12 cellular contexts compared by ENCODE assay signal in the genomic region with DNA sequence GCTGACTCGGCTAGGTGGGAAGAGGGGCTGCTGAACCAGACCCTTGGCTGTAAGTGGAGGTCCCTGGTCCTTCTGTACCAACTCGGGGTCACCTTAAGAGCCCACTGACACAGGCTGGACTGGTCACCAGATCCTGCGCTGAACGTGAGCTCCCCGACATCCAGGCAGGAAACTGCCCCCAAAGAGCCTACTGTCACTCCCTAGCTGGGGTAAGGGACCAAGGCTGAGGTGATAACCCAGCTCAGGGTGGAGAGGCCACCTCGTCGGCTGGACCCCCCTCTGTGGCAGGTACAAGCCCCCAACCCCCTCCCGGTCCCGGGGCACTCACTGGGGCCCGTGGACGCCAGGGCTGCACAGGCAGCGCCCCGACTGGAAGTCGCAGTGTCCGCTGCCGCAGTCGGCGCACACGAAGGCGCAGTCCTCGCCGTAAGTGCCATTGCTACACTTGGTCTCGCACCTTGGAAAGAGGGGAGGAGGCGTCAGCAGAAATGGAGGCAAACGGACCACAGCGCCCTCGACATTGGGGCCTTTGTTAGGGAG. TPM values are rescaled to one million over a fixed set of nuclear protein-coding genes. Genes with fewer than 3 reads are reported as not detected.
DNase-seq lines count a peak whose midpoint lies in the region; ATAC-seq and TF ChIP-seq lines count a peak whose summit lies in the region.
"Had no signal": no experiment of that assay in that cellular context is flagged by ENCODE, and none has a peak within 500 bp of the region (broad histone marks: within the 10 kb centered on the region; RNA-seq: fewer than 3 reads in every experiment).

No MANE protein-coding gene starts in this region.

- H3K4me1 ChIP-seq in CD8-positive, alpha-beta memory T cell (ENCODE audit: insufficient read depth, low read length) = peaks cover 28% of the 10 kb centered on the region
- H3K4me1 ChIP-seq in KMS-11 (ENCODE audit: low read depth, poor library complexity, severe bottlenecking) (no peaks in the 10 kb centered on the region), neural progenitor cell (no peaks in the 10 kb centered on the region)

- peak in 1 of 5 donors; percentile 53 for DNase-seq in CD8-positive, alpha-beta memory T cell
- no peak for DNase-seq in neural progenitor cell (ENCODE audit: low spot score)
- no peak for DNase-seq in NCI-H526 treated with DMSO at 0.1 percent for 48 hours (lab: John Stamatoyannopoulos, UW)
- DNase-seq in SHP77 (lab: John Stamatoyannopoulos, UW) = no peak
- no peak for DNase-seq in GM19240 (ENCODE audit: insufficient read length, low spot score)
- DNase-seq: activated gamma-delta T cell, midbrain, NCI-H187 treated with DMSO at 0.1 percent for 48 hours had no signal

- peaks cover 22% of the 10 kb centered on the region for H3K27me3 ChIP-seq in CD8-positive, alpha-beta memory T cell (ENCODE audit: insufficient read depth, low read length, poor library complexity, severe bottlenecking)
- peaks cover 1% of the 10 kb centered on the region; the same call in 1 of the 2 replicates for H3K27me3 ChIP-seq in KMS-11 (ENCODE audit: insufficient read depth, low read depth)
- H3K27me3 ChIP-seq in neural progenitor cell = peaks cover 83% of the 10 kb centered on the region

- H3K27ac ChIP-seq in CD8-positive, alpha-beta memory T cell (ENCODE audit: low read depth, low read length) = no peak overlapping the region
- no peak overlapping the region for H3K27ac ChIP-seq in KMS-11
- no peak overlapping the region for H3K27ac ChIP-seq in neural progenitor cell

- TF ChIP-seq CTCF in KMS-11 (conservative IDR thresholded peaks at IDR 0.05; ENCODE audit: low read depth, low read length) (no peak), neural progenitor cell (IDR thresholded peaks at IDR 0.05) (no peak)

- H4K20me1 ChIP-seq in KMS-11 (ENCODE audit: insufficient read depth) (no peaks in the 10 kb centered on the region), neural progenitor cell (ENCODE audit: low read depth) (peaks cover 68% of the 10 kb centered on the region)

- POLR2A ChIA-PET in CD8-positive, alpha-beta memory T cell (lab: Charles Lee) = interaction anchor here (0.6 to 2.4 kb wide), 2 partner anchors 34 to 127 kb away, joined by 3 to 16 read pairs; no protein-coding TSS in a partner anchor

- H3K4me3 ChIP-seq in CD8-positive, alpha-beta memory T cell (ENCODE audit: low read length) = peak overlapping the region; percentile 82
- H3K4me3 ChIP-seq in KMS-11 (IDR thresholded peaks at IDR 0.05; ENCODE audit: insufficient read depth, low read depth, low read length) = no peak overlapping the region
- peak overlapping the region; percentile 42 for H3K4me3 ChIP-seq in neural progenitor cell

- H3K9me3 Mint-ChIP-seq in CD8-positive, alpha-beta memory T cell = no peaks in the 10 kb centered on the region
- no peaks in the 10 kb centered on the region for H3K9me3 Mint-ChIP-seq in dendritic cell treated with granulocyte-macrophage colony-stimulating factor and Interleukin-4, amounts not matched to agents 40 ng/mL and 50 ng/mL, for 4 days
- H3K9me3 Mint-ChIP-seq in neural progenitor cell = peaks cover 2% of the 10 kb centered on the region

- no peak for ATAC-seq in HG02798 (IDR thresholded peaks at IDR 0.05; ENCODE audit: poor library complexity, unreplicated experiment)

- H3K9me3 ChIP-seq in CD8-positive, alpha-beta memory T cell (ENCODE audit: low read length) = no peaks in the 10 kb centered on the region
- H3K9me3 ChIP-seq in neural progenitor cell (ENCODE audit: low read depth) = no peaks in the 10 kb centered on the region
- H3K9me3 ChIP-seq: SK-N-SH had no signal

- H3K9ac ChIP-seq in KMS-11 (no peak overlapping the region), neural progenitor cell (no peak overlapping the region)
- H3K9ac ChIP-seq: SK-N-SH had no signal

- intact Hi-C loops in dendritic cell treated with granulocyte-macrophage colony-stimulating factor and Interleukin-4, amounts not matched to agents 40 ng/mL and 50 ng/mL, for 4 days (cut with micrococcal nuclease) = no loop called here

- no peaks in the 10 kb centered on the region for H3K36me3 ChIP-seq in CD8-positive, alpha-beta memory T cell (ENCODE audit: insufficient read depth, low read length)
- H3K36me3 ChIP-seq in KMS-11 (ENCODE audit: insufficient read depth) = no peaks in the 10 kb centered on the region
- no peaks in the 10 kb centered on the region for H3K36me3 ChIP-seq in neural progenitor cell

- H3K4me1 Mint-ChIP-seq in CD8-positive, alpha-beta memory T cell = peaks cover 11 to 49% (median 14%) of the 10 kb centered on the region in 3 donors
- H3K4me1 Mint-ChIP-seq in dendritic cell treated with granulocyte-macrophage colony-stimulating factor and Interleukin-4, amounts not matched to agents 40 ng/mL and 50 ng/mL, for 4 days (ENCODE audit: low read depth) = peaks cover 34% of the 10 kb centered on the region
- H3K4me1 Mint-ChIP-seq in neural progenitor cell = peaks cover 11% of the 10 kb centered on the region

- H3K79me2 ChIP-seq in KMS-11 (ENCODE audit: insufficient read depth, low read depth) = no peaks in the 10 kb centered on the region
- H3K79me2 ChIP-seq in neural progenitor cell (ENCODE audit: low read depth) = no peaks in the 10 kb centered on the region

- H3K4me2 ChIP-seq in KMS-11 (no peak overlapping the region), neural progenitor cell (peak overlapping the region; percentile 80)
- H3K4me2 ChIP-seq: SK-N-SH had no signal

- peak overlapping the region; percentile 77 to 93 (median 86) for H3K4me3 Mint-ChIP-seq in CD8-positive, alpha-beta memory T cell
- H3K4me3 Mint-ChIP-seq in dendritic cell treated with granulocyte-macrophage colony-stimulating factor and Interleukin-4, amounts not matched to agents 40 ng/mL and 50 ng/mL, for 4 days = peak overlapping the region; percentile 74
- H3K4me3 Mint-ChIP-seq in neural progenitor cell = peak overlapping the region; percentile 72

- peaks cover 17 to 30% of the 10 kb centered on the region in 2 donors for H3K27me3 Mint-ChIP-seq in CD8-positive, alpha-beta memory T cell
- peaks cover 93% of the 10 kb centered on the region for H3K27me3 Mint-ChIP-seq in dendritic cell treated with granulocyte-macrophage colony-stimulating factor and Interleukin-4, amounts not matched to agents 40 ng/mL and 50 ng/mL, for 4 days
- H3K27me3 Mint-ChIP-seq in neural progenitor cell (ENCODE audit: insufficient read depth, low read depth) = peaks cover 48% of the 10 kb centered on the region

- peak overlapping the region in 1 of 8 donors; percentile 35 for H3K27ac Mint-ChIP-seq in CD8-positive, alpha-beta memory T cell
- no peak overlapping the region for H3K27ac Mint-ChIP-seq in dendritic cell treated with granulocyte-macrophage colony-stimulating factor and Interleukin-4, amounts not matched to agents 40 ng/mL and 50 ng/mL, for 4 days
- H3K27ac Mint-ChIP-seq in neural progenitor cell = no peak overlapping the region

- H3F3A ChIP-seq in neural progenitor cell (ENCODE audit: low read depth) = peaks cover 10% of the 10 kb centered on the region

- CTCF ChIA-PET in CD8-positive, alpha-beta memory T cell (lab: Charles Lee) = interaction anchor here (0.7 to 5.3 kb wide), 4 partner anchors 12 to 127 kb away, joined by 3 to 38 read pairs (median 4); no protein-coding TSS in a partner anchor

- 0 out of 2 replicates have a peak overlapping the region, but pooled peaks have one; percentile 91 for H2AFZ ChIP-seq in KMS-11 (ENCODE audit: low read depth)
- no peak overlapping the region for H2AFZ ChIP-seq in neural progenitor cell (replicated peaks)

- H3K36me3 Mint-ChIP-seq in CD8-positive, alpha-beta memory T cell = no peaks in the 10 kb centered on the region
- H3K36me3 Mint-ChIP-seq in dendritic cell treated with granulocyte-macrophage colony-stimulating factor and Interleukin-4, amounts not matched to agents 40 ng/mL and 50 ng/mL, for 4 days (ENCODE audit: low read depth) = no peaks in the 10 kb centered on the region
- peaks cover 8% of the 10 kb centered on the region for H3K36me3 Mint-ChIP-seq in neural progenitor cell

RNA-seq across cellular contexts. Expression of a gene that starts 7.5 kb away (rescaled TPM):
- total RNA-seq in CD8-positive, alpha-beta memory T cell = under 1 TPM; 0.31 to 0.50 TPM
- polyA plus RNA-seq in CD8-positive, alpha-beta memory T cell = 1.5 TPM
- 0.22 and 3.9 TPM in 2 replicates for total RNA-seq in neural progenitor cell (ENCODE audit: low replicate concordance)

RNA-seq across cellular contexts. Expression of a gene that starts 36.2 kb away (rescaled TPM):
- 10 to 100 TPM; 12.3 to 15.3 TPM for total RNA-seq in CD8-positive, alpha-beta memory T cell
- 13.0 TPM for polyA plus RNA-seq in CD8-positive, alpha-beta memory T cell
- 19.4 and 54.0 TPM in 2 replicates for total RNA-seq in neural progenitor cell (ENCODE audit: low replicate concordance)
